3 cellular contexts compared by ENCODE assay signal in the genomic region with DNA sequence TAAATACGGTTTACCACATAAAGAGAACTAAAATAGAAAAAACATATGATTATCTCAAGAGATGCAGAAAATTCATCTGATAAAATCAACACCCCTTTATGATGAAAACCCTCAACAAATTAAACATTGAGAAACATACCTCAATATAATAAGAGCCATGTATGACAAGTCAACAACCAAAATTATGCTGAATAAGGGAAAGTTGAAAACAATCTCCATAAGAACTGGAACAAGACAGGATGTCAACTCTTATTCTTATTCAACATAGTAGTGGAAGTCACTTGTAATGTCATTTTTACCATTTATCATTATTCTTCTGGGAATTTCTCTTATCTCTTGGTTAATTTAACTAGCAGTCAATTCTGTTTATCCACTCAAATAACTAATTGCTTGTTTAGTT.
TF ChIP-seq lines count a peak whose summit lies in the region.

No MANE protein-coding gene starts in this region.

TF ChIP-seq in A549, 52 proteins besides CTCF, POLR2A, EP300 and RAD21:
- TF ChIP-seq HDAC2 (IDR thresholded peaks at IDR 0.05): no peak
- TF ChIP-seq FOSB (CRISPR knock-in tag; IDR thresholded peaks at IDR 0.05): no peak
- peak; percentile 71 for TF ChIP-seq MAFK (IDR thresholded peaks at IDR 0.05; ENCODE audit: partially characterized antibody)
- TF ChIP-seq KDM1A (IDR thresholded peaks at IDR 0.05; ENCODE audit: low read depth): no peak

TF ChIP-seq in IMR-90, 13 proteins besides CTCF, POLR2A, EP300 and RAD21:
- no peak for TF ChIP-seq CEBPB (IDR thresholded peaks at IDR 0.05; ENCODE audit: low read depth, low read length)
- peak; percentile 62 for TF ChIP-seq MAFK (IDR thresholded peaks at IDR 0.05; ENCODE audit: low read depth, low read length)
- no peak for TF ChIP-seq MXI1 (IDR thresholded peaks at IDR 0.05; ENCODE audit: borderline replicate concordance, low read depth, low read length)
- no peak for TF ChIP-seq BHLHE40 (IDR thresholded peaks at IDR 0.05; ENCODE audit: low read depth, low read length)
- TF ChIP-seq NFE2L2 (IDR thresholded peaks at IDR 0.05; ENCODE audit: low read depth, low read length): no peak
- TF ChIP-seq, protein P1, sequence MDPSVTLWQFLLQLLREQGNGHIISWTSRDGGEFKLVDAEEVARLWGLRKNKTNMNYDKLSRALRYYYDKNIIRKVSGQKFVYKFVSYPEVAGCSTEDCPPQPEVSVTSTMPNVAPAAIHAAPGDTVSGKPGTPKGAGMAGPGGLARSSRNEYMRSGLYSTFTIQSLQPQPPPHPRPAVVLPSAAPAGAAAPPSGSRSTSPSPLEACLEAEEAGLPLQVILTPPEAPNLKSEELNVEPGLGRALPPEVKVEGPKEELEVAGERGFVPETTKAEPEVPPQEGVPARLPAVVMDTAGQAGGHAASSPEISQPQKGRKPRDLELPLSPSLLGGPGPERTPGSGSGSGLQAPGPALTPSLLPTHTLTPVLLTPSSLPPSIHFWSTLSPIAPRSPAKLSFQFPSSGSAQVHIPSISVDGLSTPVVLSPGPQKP (IDR thresholded peaks at IDR 0.05; ENCODE audit: borderline replicate concordance, low read depth, low read length): no peak
- TF ChIP-seq USF2 (IDR thresholded peaks at IDR 0.05; ENCODE audit: low read depth, low read length): no peak

TF ChIP-seq in H1, 55 proteins besides CTCF, POLR2A, EP300 and RAD21:
- TF ChIP-seq CTBP2 (IDR thresholded peaks at IDR 0.05; ENCODE audit: borderline replicate concordance, insufficient read depth, insufficient read length, low read length): no peak
- TF ChIP-seq, protein P2, sequence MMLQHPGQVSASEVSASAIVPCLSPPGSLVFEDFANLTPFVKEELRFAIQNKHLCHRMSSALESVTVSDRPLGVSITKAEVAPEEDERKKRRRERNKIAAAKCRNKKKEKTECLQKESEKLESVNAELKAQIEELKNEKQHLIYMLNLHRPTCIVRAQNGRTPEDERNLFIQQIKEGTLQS (IDR thresholded peaks at IDR 0.05; ENCODE audit: insufficient read depth, low read depth, low read length): no peak
- peak; percentile 24; the same call in 1 of the 2 replicates for TF ChIP-seq MAFK (IDR thresholded peaks at IDR 0.05; ENCODE audit: low read depth, low read length)
